11 cellular contexts compared by ENCODE assay signal in genomic region chr14:63677891-63678379, GRCh38. TPM values are rescaled to one million over a fixed set of nuclear protein-coding genes. Genes with fewer than 3 reads are reported as not detected.
A peak's percentile ranks its signal among the peaks of the same experiment; 100 is the strongest.
DNase-seq lines count a peak whose midpoint lies in the region; TF ChIP-seq lines count a peak whose summit lies in the region.
"Had no signal": no experiment of that assay in that cellular context is flagged by ENCODE, and none has a peak within 500 bp of the region (broad histone marks: within the 10 kb centered on the region; RNA-seq: fewer than 3 reads in every experiment).

No MANE protein-coding gene starts in this region.

- in situ Hi-C loops in G401 (cut with HindIII; ENCODE audit: low sequenced_read_pairs), result no loop called here

- WGBS in prostate gland, result 21% methylated on average over 3 of the region's 3 CpGs

- no peak overlapping the region for H3K27ac Mint-ChIP-seq in osteocyte (ENCODE audit: unreplicated experiment)
- H3K27ac Mint-ChIP-seq: brain; stimulated activated naive CD8-positive, alpha-beta T cell treated with anti-CD3 and anti-CD28 coated beads, Interleukin-15, Interleukin-2, amounts not matched to agents 100 ng/mL and 50 ng/mL, for 24 hours had no signal

- peak; percentile 26 for DNase-seq in G401 (ENCODE audit: low spot score)
- peak; percentile 97 for DNase-seq in M059J (ENCODE audit: low read depth)
- peak; percentile 14 for DNase-seq in epithelial cell of esophagus (ENCODE audit: low read depth)
- DNase-seq in prostate gland (ENCODE audit: low spot score), result peak; percentile 80
- no peak for DNase-seq in OCI-LY7 (ENCODE audit: low spot score)
- no peak for DNase-seq in foreskin melanocyte
- DNase-seq in osteocyte (ENCODE audit: extremely low spot score, unreplicated experiment), result no peak
- DNase-seq: NCI-H2081 treated with DMSO at 0.1 percent for 48 hours; stimulated activated CD4-positive, alpha-beta T cell treated with anti-CD3 and anti-CD28 coated beads, Interleukin-12 subunit alpha, Interleukin-12 subunit beta, amount 100 ng/mL, for 4 hours had no signal

- no peaks in the 10 kb centered on the region for H3K79me2 ChIP-seq in OCI-LY7 (ENCODE audit: insufficient read depth, low read depth, low read length)

- intact Hi-C loops in prostate gland (cut with DNase I) (no loop called here), OCI-LY7 (cut with micrococcal nuclease; ENCODE audit: unreplicated experiment) (no loop called here)

- H4K20me1 ChIP-seq in OCI-LY7 (ENCODE audit: insufficient read depth, low read length), result no peaks in the 10 kb centered on the region

- H3K4me3 Mint-ChIP-seq in osteocyte (ENCODE audit: unreplicated experiment), result no peak overlapping the region
- H3K4me3 Mint-ChIP-seq: brain; stimulated activated naive CD8-positive, alpha-beta T cell treated with anti-CD3 and anti-CD28 coated beads, Interleukin-15, Interleukin-2, amounts not matched to agents 100 ng/mL and 50 ng/mL, for 24 hours had no signal

- no peaks in the 10 kb centered on the region for H3K9me2 ChIP-seq in OCI-LY7 (ENCODE audit: insufficient read depth, low read length)

- no peaks in the 10 kb centered on the region for H3K4me1 Mint-ChIP-seq in osteocyte (ENCODE audit: unreplicated experiment)
- H3K4me1 Mint-ChIP-seq: brain had no signal

- CTCF ChIA-PET in OCI-LY7 (lab: Charles Lee; ENCODE audit: unreplicated experiment), result no interaction called here

- peaks cover 12% of the 10 kb centered on the region for H3K4me1 ChIP-seq in prostate gland (replicated peaks)
- H3K4me1 ChIP-seq in OCI-LY7 (ENCODE audit: insufficient read depth, low read length, poor library complexity, severe bottlenecking), result no peaks in the 10 kb centered on the region

- H3K4me3 ChIP-seq in epithelial cell of esophagus (ENCODE audit: low read length), result no peak overlapping the region
- H3K4me3 ChIP-seq in prostate gland, result no peak overlapping the region
- no peak overlapping the region for H3K4me3 ChIP-seq in OCI-LY7 (ENCODE audit: low read depth, low read length, poor library complexity, severe bottlenecking)

- TF ChIP-seq CTCF in epithelial cell of esophagus (IDR thresholded peaks at IDR 0.05; ENCODE audit: insufficient read depth, low read depth, low read length, missing control alignments) (no peak), prostate gland (IDR thresholded peaks at IDR 0.05) (no peak), OCI-LY7 (conservative IDR thresholded peaks at IDR 0.05; ENCODE audit: low read length) (no peak), osteocyte (IDR thresholded peaks at IDR 0.05) (no peak)

- H3K9me3 ChIP-seq in prostate gland (no peaks in the 10 kb centered on the region), OCI-LY7 (ENCODE audit: low read length) (no peaks in the 10 kb centered on the region; the same call in 1 of the 2 replicates)

- H3K36me3 Mint-ChIP-seq in osteocyte (ENCODE audit: unreplicated experiment), result peaks cover 9% of the 10 kb centered on the region

- peak overlapping the region in 1 of 2 donors; percentile 46 for H3K27ac ChIP-seq in prostate gland
- H3K27ac ChIP-seq in OCI-LY7 (ENCODE audit: low read depth, low read length, poor library complexity, severe bottlenecking), result no peak overlapping the region

- no peaks in the 10 kb centered on the region for H3K36me3 ChIP-seq in prostate gland
- H3K36me3 ChIP-seq in OCI-LY7 (ENCODE audit: insufficient read depth, low read length), result peaks cover 53% of the 10 kb centered on the region

- no peak for TF ChIP-seq POLR2A in prostate gland (IDR thresholded peaks at IDR 0.05)

- H3K27me3 Mint-ChIP-seq in osteocyte (ENCODE audit: unreplicated experiment), result no peaks in the 10 kb centered on the region
- H3K27me3 Mint-ChIP-seq: brain; stimulated activated naive CD8-positive, alpha-beta T cell treated with anti-CD3 and anti-CD28 coated beads, Interleukin-15, Interleukin-2, amounts not matched to agents 100 ng/mL and 50 ng/mL, for 24 hours had no signal

- BruUV-seq in OCI-LY7 (replicated peaks; lab: Mats Ljungman, UMichigan), result no TSS peak

- POLR2A ChIA-PET in OCI-LY7 (lab: Charles Lee), result interaction anchor here (0.6 kb wide), 1 partner anchor 1249 kb away, joined by 3 read pairs; no protein-coding TSS in a partner anchor

- H3K9me3 Mint-ChIP-seq in osteocyte (ENCODE audit: unreplicated experiment), result no peaks in the 10 kb centered on the region
- H3K9me3 Mint-ChIP-seq: brain; stimulated activated naive CD8-positive, alpha-beta T cell treated with anti-CD3 and anti-CD28 coated beads, Interleukin-15, Interleukin-2, amounts not matched to agents 100 ng/mL and 50 ng/mL, for 24 hours had no signal

- H3K4me2 ChIP-seq in OCI-LY7 (ENCODE audit: low read length), result no peak overlapping the region

- no peak overlapping the region for H2AFZ ChIP-seq in OCI-LY7 (ENCODE audit: low read length)

- H3K27me3 ChIP-seq in prostate gland (replicated peaks; ENCODE audit: insufficient read depth), result no peaks in the 10 kb centered on the region

RNA-seq across cellular contexts. Expression of gene WDR89, which starts 36.3 kb away (rescaled TPM):
- total RNA-seq in G401 (2014; rRNA removed; shearing (Covaris generic)), result 7.9 and 14.7 TPM in 2 replicates
- total RNA-seq in M059J (2014; rRNA removed; shearing (Covaris generic)), result 9.0 and 18.5 TPM in 2 replicates
- total RNA-seq in prostate gland, result 1 to 10 TPM; 4.9 to 8.9 TPM
- 14.7 and 15.5 TPM in 2 replicates for total RNA-seq in OCI-LY7 (2014; rRNA removed; shearing (Covaris generic))
- 23.5 and 27.9 TPM in 2 replicates for total RNA-seq in OCI-LY7 (2022)
- total RNA-seq in osteocyte, result 8.8 and 9.2 TPM in 2 replicates

RNA-seq across cellular contexts. Expression of gene SGPP1, which starts 49.9 kb away (rescaled TPM):
- total RNA-seq in G401 (2014; rRNA removed; shearing (Covaris generic)), result 24.4 and 29.6 TPM in 2 replicates
- total RNA-seq in M059J (2014; rRNA removed; shearing (Covaris generic)), result 21.6 and 29.2 TPM in 2 replicates
- 10 to 100 TPM; 19.7 to 37.5 TPM for total RNA-seq in prostate gland
- 19.4 and 21.0 TPM in 2 replicates for total RNA-seq in OCI-LY7 (2014; rRNA removed; shearing (Covaris generic))
- 35.4 and 45.4 TPM in 2 replicates for total RNA-seq in OCI-LY7 (2022)
- total RNA-seq in osteocyte, result 19.8 and 21.6 TPM in 2 replicates

Comparison
In these comparisons a context has a peak if more than half of its experiments do, and no peak if none do; other contexts are left out.
1. DNase-seq: peak in G401 (single experiment), M059J (single experiment), epithelial cell of esophagus (single experiment) and prostate gland (single experiment); none in OCI-LY7 (single experiment), foreskin melanocyte (single experiment) and osteocyte (single experiment).